Comparison of ENCODE assay signal across 9 cellular contexts in the genomic region with DNA sequence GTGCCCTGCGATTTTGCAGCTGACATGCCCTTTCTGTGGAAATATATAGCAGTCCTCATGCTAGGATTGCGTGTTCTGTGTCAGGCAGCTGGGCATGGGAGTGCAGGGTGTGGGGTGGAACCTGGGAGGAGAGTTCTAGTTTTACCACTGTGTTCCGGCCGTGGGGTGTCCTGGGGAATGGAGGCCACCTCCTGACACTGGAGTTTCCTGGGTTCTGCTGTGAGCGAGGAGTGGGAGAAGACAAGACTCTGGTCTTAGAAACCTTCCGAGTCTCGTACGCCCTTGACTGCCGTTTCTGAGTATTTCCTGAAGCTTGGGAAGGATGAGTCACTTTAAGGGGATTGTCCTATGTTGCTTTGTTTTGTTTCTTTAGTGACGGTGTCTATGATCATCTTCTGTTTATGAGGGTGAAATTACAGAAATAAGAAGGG. TPM values are rescaled to one million over a fixed set of nuclear protein-coding genes. Genes with fewer than 3 reads are reported as not detected.
DNase-seq lines count a peak whose midpoint lies in the region; ATAC-seq and TF ChIP-seq lines count a peak whose summit lies in the region.
"Had no signal": no experiment of that assay in that cellular context is flagged by ENCODE, and none has a peak within 500 bp of the region (broad histone marks: within the 10 kb centered on the region; RNA-seq: fewer than 3 reads in every experiment).

No MANE protein-coding gene starts in this region.

- H3K4me1 ChIP-seq in heart right ventricle (peaks cover 20 to 85% (median 64%) of the 10 kb centered on the region in 9 donors), spleen (peaks cover 41 to 97% (median 68%) of the 10 kb centered on the region in 6 donors)

- peak overlapping the region; percentile 62 for H3K4me3 Mint-ChIP-seq in activated naive CD4-positive, alpha-beta T cell treated with anti-CD3 and anti-CD28 coated beads for 36 hours

- WGBS in heart right ventricle, 2 donors = 14 to 35% methylated on average over 10 of the region's 10 CpGs
- 9 to 22% (median 19%) methylated on average over 10 of the region's 10 CpGs for WGBS in spleen, 5 donors

- H3K36me3 Mint-ChIP-seq in activated naive CD4-positive, alpha-beta T cell treated with anti-CD3 and anti-CD28 coated beads for 36 hours (ENCODE audit: low read depth) = peaks cover 42% of the 10 kb centered on the region

- DNase-seq in activated CD4-positive, CD25-positive, alpha-beta regulatory T cell (lab: John Stamatoyannopoulos, UW) = no peak
- peak; percentile 63 for DNase-seq in activated naive CD4-positive, alpha-beta T cell treated with anti-CD3 and anti-CD28 coated beads for 36 hours
- DNase-seq in heart right ventricle (no peak), spleen (peak; percentile 44), DMS153 (lab: John Stamatoyannopoulos, UW) (no peak), DMS79 treated with DMSO at 0.1 percent for 48 hours (lab: John Stamatoyannopoulos, UW) (no peak), NCI-H1436 treated with DMSO at 0.1 percent for 48 hours (lab: John Stamatoyannopoulos, UW) (no peak)

- no peaks in the 10 kb centered on the region for H3K9me3 ChIP-seq in heart right ventricle
- no peaks in the 10 kb centered on the region for H3K9me3 ChIP-seq in spleen

- CTCF ChIA-PET in activated naive CD4-positive, alpha-beta T cell treated with anti-CD3 and anti-CD28 coated beads for 36 hours (lab: Charles Lee) = no interaction called here

- no peaks in the 10 kb centered on the region for H3K9me3 Mint-ChIP-seq in activated naive CD4-positive, alpha-beta T cell treated with anti-CD3 and anti-CD28 coated beads for 36 hours

- TF ChIP-seq POLR2A in spleen (IDR thresholded peaks at IDR 0.05) = no peak

- peaks cover 74% of the 10 kb centered on the region for H3K4me1 Mint-ChIP-seq in activated naive CD4-positive, alpha-beta T cell treated with anti-CD3 and anti-CD28 coated beads for 36 hours (ENCODE audit: low read depth)

- no peaks in the 10 kb centered on the region for H3K27me3 Mint-ChIP-seq in activated naive CD4-positive, alpha-beta T cell treated with anti-CD3 and anti-CD28 coated beads for 36 hours (ENCODE audit: low read depth)

- intact Hi-C loops in activated naive CD4-positive, alpha-beta T cell treated with anti-CD3 and anti-CD28 coated beads for 36 hours (cut with micrococcal nuclease) = loop anchor here (1.0 to 5.0 kb wide), 7 partner anchors 8 to 1257 kb away; no protein-coding TSS in a partner anchor
- intact Hi-C loops in heart right ventricle (cut with DNase I) = no loop called here
- intact Hi-C loops in spleen (cut with DNase I; ENCODE audit: low total_unique reads) = no loop called here

- H3K4me3 ChIP-seq in heart right ventricle (peak overlapping the region in 4 of 10 donors; percentile 3 to 23 (median 18)), spleen (peak overlapping the region in 2 of 8 donors; percentile 4 to 42)

- peak overlapping the region; percentile 99 for H3K27ac Mint-ChIP-seq in activated naive CD4-positive, alpha-beta T cell treated with anti-CD3 and anti-CD28 coated beads for 36 hours

- ATAC-seq in activated CD4-positive, CD25-positive, alpha-beta regulatory T cell treated with anti-CD3 and anti-CD28 coated beads, Interleukin-2, amount 50 U/mL, for 24 hours = peak; percentile 58 to 61
- peak in 7 of 8 donors; percentile 19 to 70 (median 61) for ATAC-seq in heart right ventricle

- peak overlapping the region in 9 of 10 donors; percentile 28 to 82 (median 57) for H3K27ac ChIP-seq in heart right ventricle
- H3K27ac ChIP-seq in spleen = peak overlapping the region in 5 of 8 donors; percentile 55 to 69 (median 65)
- H3K27ac ChIP-seq: 22Rv1 had no signal

- TF ChIP-seq CTCF in heart right ventricle (IDR thresholded peaks at IDR 0.05) = no peak
- no peak for TF ChIP-seq CTCF in spleen (IDR thresholded peaks at IDR 0.05 in 8 of 11, conservative IDR thresholded peaks at IDR 0.05 in 3 of 11)

- H3K36me3 ChIP-seq in heart right ventricle (peaks cover 0 to 38% (median 6%) of the 10 kb centered on the region in 9 donors), spleen (peaks cover 0 to 38% (median 6%) of the 10 kb centered on the region in 6 donors)

- H3K27me3 ChIP-seq in heart right ventricle (no peaks in the 10 kb centered on the region), spleen (replicated peaks in 1 of 7) (no peaks in the 10 kb centered on the region)

RNA-seq across cellular contexts. Expression of a gene that starts 19.0 kb away (rescaled TPM):
- 100 to 1,000 TPM; 205 to 215 TPM for total RNA-seq in activated naive CD4-positive, alpha-beta T cell treated with anti-CD3 and anti-CD28 coated beads for 36 hours
- 100 to 1,000 TPM; 202 to 400 (median 256) TPM for total RNA-seq in heart right ventricle
- polyA plus RNA-seq in heart right ventricle = 100 to 1,000 TPM; 323 to 419 TPM
- total RNA-seq in spleen = 100 to 1,000 TPM; 109 to 316 (median 180) TPM
- polyA plus RNA-seq in spleen = 100 to 1,000 TPM; 101 to 219 (median 189) TPM

RNA-seq across cellular contexts. Expression of a gene that starts 41.8 kb away (rescaled TPM):
- not detected for total RNA-seq in activated naive CD4-positive, alpha-beta T cell treated with anti-CD3 and anti-CD28 coated beads for 36 hours
- total RNA-seq in heart right ventricle = 1 to 10 TPM in 1 of 10 donors, under 1 TPM in 7, not detected in 2; 0.24 to 1.5 (median 0.30) TPM
- polyA plus RNA-seq in heart right ventricle = under 1 TPM; 0.16 to 0.29 TPM
- total RNA-seq in spleen = under 1 TPM in 3 of 7 donors, not detected in 4; 0.19 to 0.87 (median 0.32) TPM
- under 1 TPM; 0.03 to 0.22 (median 0.15) TPM for polyA plus RNA-seq in spleen

Comparison
In these comparisons a context has a peak if more than half of its experiments do, and no peak if none do; other contexts are left out.
1. DNase-seq: peak in activated naive CD4-positive, alpha-beta T cell treated with anti-CD3 and anti-CD28 coated beads for 36 hours (single experiment) and spleen (single experiment); none in activated CD4-positive, CD25-positive, alpha-beta regulatory T cell (0 of 4), heart right ventricle (0 of 2), DMS153 (single experiment), DMS79 treated with DMSO at 0.1 percent for 48 hours (single experiment) and NCI-H1436 treated with DMSO at 0.1 percent for 48 hours (single experiment).